Comparison of ENCODE assay signal across 8 cellular contexts in genomic region chr3:139561959-139562676, GRCh38. TPM values are rescaled to one million over a fixed set of nuclear protein-coding genes. Genes with fewer than 3 reads are reported as not detected.
DNase-seq lines count a peak whose midpoint lies in the region; ATAC-seq and TF ChIP-seq lines count a peak whose summit lies in the region.

No MANE protein-coding gene starts in this region.

- H3K27ac ChIP-seq in GM23338 (ENCODE audit: low read depth): no peak overlapping the region
- H3K27ac ChIP-seq in esophagus muscularis mucosa (replicated peaks in 1 of 4): no peak overlapping the region
- no peak overlapping the region for H3K27ac ChIP-seq in ovary

- H3K27me3 Mint-ChIP-seq in GM23338 (ENCODE audit: insufficient read depth, low read depth, poor library complexity): no peaks in the 10 kb centered on the region

- H3K4me3 ChIP-seq in AG04449 (ENCODE audit: low read depth, low read length) (no peak overlapping the region), GM23338 (no peak overlapping the region), esophagus muscularis mucosa (no peak overlapping the region), ovary (no peak overlapping the region)

- TF ChIP-seq CTCF in AG04449 (IDR thresholded peaks at IDR 0.05; ENCODE audit: insufficient read depth, low read length, missing control alignments) (peak; percentile 62), GM23338 (conservative IDR thresholded peaks at IDR 0.05; ENCODE audit: low read depth in 2 of 2) (peak; percentile 69 to 94), esophagus muscularis mucosa (IDR thresholded peaks at IDR 0.05) (peak; percentile 57 to 67 (median 61)), ovary (IDR thresholded peaks at IDR 0.05) (peak; percentile 33 to 83 (median 80))

- peak; percentile 91 for ATAC-seq in GM23338
- ATAC-seq in HG03135 (IDR thresholded peaks at IDR 0.05; ENCODE audit: unreplicated experiment): no peak

- POLR2A ChIA-PET in AG04449 (lab: Yijun Ruan, JAX): no interaction called here

- H3K9me3 ChIP-seq in esophagus muscularis mucosa (no peaks in the 10 kb centered on the region), ovary (no peaks in the 10 kb centered on the region)

- H2AFZ ChIP-seq in GM23338: no peak overlapping the region

- H3K4me2 ChIP-seq in GM23338: no peak overlapping the region

- H3K4me1 ChIP-seq in GM23338 (ENCODE audit: insufficient read depth) (peaks cover 14% of the 10 kb centered on the region; the same call in 1 of the 2 replicates), esophagus muscularis mucosa (no peaks in the 10 kb centered on the region), ovary (ENCODE audit: insufficient read depth) (no peaks in the 10 kb centered on the region)

- no peaks in the 10 kb centered on the region for H3K79me2 ChIP-seq in GM23338 (replicated peaks; ENCODE audit: insufficient read depth)

- intact Hi-C loops in esophagus muscularis mucosa (cut with DNase I) (loop anchor here (5.0 kb wide), 1 partner anchor 135 kb away; no protein-coding TSS in a partner anchor), ovary (cut with DNase I) (loop anchor here (2.0 to 5.0 kb wide), 3 partner anchors 135 to 370 kb away; no protein-coding TSS in a partner anchor)

- H3K36me3 Mint-ChIP-seq in GM23338 (ENCODE audit: low read depth): no peaks in the 10 kb centered on the region

- peaks cover 13% of the 10 kb centered on the region for H3K4me1 Mint-ChIP-seq in GM23338

- CTCF ChIA-PET in AG04449 (lab: Yijun Ruan, JAX): interaction anchor here (0.7 to 6.4 kb wide), 14 partner anchors 10 to 189 kb away, joined by 3 to 94 read pairs (median 6); no protein-coding TSS in a partner anchor

- H3K27ac Mint-ChIP-seq in GM23338: no peak overlapping the region

- H4K20me1 ChIP-seq in GM23338 (replicated peaks; ENCODE audit: insufficient read depth): no peaks in the 10 kb centered on the region

- TF ChIP-seq POLR2A in esophagus muscularis mucosa (IDR thresholded peaks at IDR 0.05; ENCODE audit: low read depth): no peak
- no peak for TF ChIP-seq POLR2A in ovary (IDR thresholded peaks at IDR 0.05)

- H3K27me3 ChIP-seq in GM23338 (ENCODE audit: insufficient read depth) (no peaks in the 10 kb centered on the region), esophagus muscularis mucosa (no peaks in the 10 kb centered on the region), ovary (no peaks in the 10 kb centered on the region)

- H3K9me2 ChIP-seq in GM23338 (ENCODE audit: insufficient read depth): no peaks in the 10 kb centered on the region

- DNase-seq in AG04449 (ENCODE audit: low read depth, low spot score) (no peak), GM23338 (ENCODE audit: low spot score) (peak; percentile 87), NCI-H82 (lab: John Stamatoyannopoulos, UW) (peak; percentile 82), esophagus muscularis mucosa (ENCODE audit: extremely low spot score) (peak; percentile 89), ovary (peak in 4 of 5 donors; percentile 46 to 65 (median 54)), GM19238 (ENCODE audit: insufficient read length, low spot score) (no peak)
- no peak for DNase-seq in stimulated activated CD4-positive, alpha-beta T cell treated with anti-CD3 and anti-CD28 coated beads, Interleukin-1b, Interleukin-23, amount 100 ng/mL, for 48 hours

- H3K9me3 Mint-ChIP-seq in GM23338: no peaks in the 10 kb centered on the region

- H3K4me3 Mint-ChIP-seq in GM23338: no peak overlapping the region

- WGBS in esophagus muscularis mucosa: 14% methylated on average over 1 of the region's 1 CpG
- 7 to 11% (median 8%) methylated on average over 1 of the region's 1 CpG for WGBS in ovary, 3 donors

- H3F3A ChIP-seq in GM23338 (replicated peaks; ENCODE audit: low read depth): no peaks in the 10 kb centered on the region

- TF ChIP-seq EP300 in esophagus muscularis mucosa (IDR thresholded peaks at IDR 0.05) (no peak), ovary (IDR thresholded peaks at IDR 0.05) (no peak)

- H3K36me3 ChIP-seq in GM23338 (ENCODE audit: insufficient read depth) (no peaks in the 10 kb centered on the region), esophagus muscularis mucosa (peaks cover 0 to 21% (median 6%) of the 10 kb centered on the region in 4 donors), ovary (no peaks in the 10 kb centered on the region)

TF ChIP-seq in GM23338, 12 proteins besides CTCF, POLR2A, EP300 and RAD21:
- TF ChIP-seq ZNF114 (CRISPR knock-in tag; IDR thresholded peaks at IDR 0.05): no peak
- TF ChIP-seq CREB1 (CRISPR knock-in tag; IDR thresholded peaks at IDR 0.05; ENCODE audit: low read depth): 0 out of 2 replicates have a peak, but pooled peaks have one; percentile 20
- TF ChIP-seq, protein P1, sequence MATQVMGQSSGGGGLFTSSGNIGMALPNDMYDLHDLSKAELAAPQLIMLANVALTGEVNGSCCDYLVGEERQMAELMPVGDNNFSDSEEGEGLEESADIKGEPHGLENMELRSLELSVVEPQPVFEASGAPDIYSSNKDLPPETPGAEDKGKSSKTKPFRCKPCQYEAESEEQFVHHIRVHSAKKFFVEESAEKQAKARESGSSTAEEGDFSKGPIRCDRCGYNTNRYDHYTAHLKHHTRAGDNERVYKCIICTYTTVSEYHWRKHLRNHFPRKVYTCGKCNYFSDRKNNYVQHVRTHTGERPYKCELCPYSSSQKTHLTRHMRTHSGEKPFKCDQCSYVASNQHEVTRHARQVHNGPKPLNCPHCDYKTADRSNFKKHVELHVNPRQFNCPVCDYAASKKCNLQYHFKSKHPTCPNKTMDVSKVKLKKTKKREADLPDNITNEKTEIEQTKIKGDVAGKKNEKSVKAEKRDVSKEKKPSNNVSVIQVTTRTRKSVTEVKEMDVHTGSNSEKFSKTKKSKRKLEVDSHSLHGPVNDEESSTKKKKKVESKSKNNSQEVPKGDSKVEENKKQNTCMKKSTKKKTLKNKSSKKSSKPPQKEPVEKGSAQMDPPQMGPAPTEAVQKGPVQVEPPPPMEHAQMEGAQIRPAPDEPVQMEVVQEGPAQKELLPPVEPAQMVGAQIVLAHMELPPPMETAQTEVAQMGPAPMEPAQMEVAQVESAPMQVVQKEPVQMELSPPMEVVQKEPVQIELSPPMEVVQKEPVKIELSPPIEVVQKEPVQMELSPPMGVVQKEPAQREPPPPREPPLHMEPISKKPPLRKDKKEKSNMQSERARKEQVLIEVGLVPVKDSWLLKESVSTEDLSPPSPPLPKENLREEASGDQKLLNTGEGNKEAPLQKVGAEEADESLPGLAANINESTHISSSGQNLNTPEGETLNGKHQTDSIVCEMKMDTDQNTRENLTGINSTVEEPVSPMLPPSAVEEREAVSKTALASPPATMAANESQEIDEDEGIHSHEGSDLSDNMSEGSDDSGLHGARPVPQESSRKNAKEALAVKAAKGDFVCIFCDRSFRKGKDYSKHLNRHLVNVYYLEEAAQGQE (IDR thresholded peaks at IDR 0.05; ENCODE audit: unreplicated experiment): no peak
TF ChIP-seq in GM23338: peak in this region for 1.

RNA-seq across cellular contexts. Expression of gene RBP1, which starts 22.6 kb away (rescaled TPM):
- total RNA-seq in GM23338 (2014; rRNA removed; shearing (Covaris generic)): 18.0 and 18.5 TPM in 2 replicates
- polyA plus RNA-seq in GM23338 (2016; fragmentation: Nextera tagmentation; extraction: Ambion mirVana): 112 and 113 TPM in 2 replicates
- total RNA-seq in esophagus muscularis mucosa: 10 to 100 TPM; 12.8 to 16.1 (median 15.7) TPM
- 1,000 to 10,000 TPM in 4 of 7 donors, 100 to 1,000 TPM in 3; 599 to 1,818 (median 1,035) TPM for total RNA-seq in ovary
- polyA plus RNA-seq in ovary: 1,000 to 10,000 TPM; 1,326 to 3,076 TPM

Comparison
In these comparisons a context has a peak if more than half of its experiments do, and no peak if none do; other contexts are left out.
1. DNase-seq: peak in GM23338 (single experiment), NCI-H82 (single experiment), esophagus muscularis mucosa (single experiment) and ovary (4 of 5); none in AG04449 (single experiment), GM19238 (single experiment) and stimulated activated CD4-positive, alpha-beta T cell treated with anti-CD3 and anti-CD28 coated beads, Interleukin-1b, Interleukin-23, amount 100 ng/mL, for 48 hours (single experiment).
2. RNA of gene RBP1, which starts 22.6 kb away (total RNA-seq): 599 to 1,818 TPM in ovary; 18.0 to 18.5 TPM in GM23338 and 12.8 to 16.1 TPM in esophagus muscularis mucosa; every median in the first group is over 10 times any median in the second.
3. Peak in every context shown above with its lines, with median percentiles within 50 percentile points of each other: CTCF ChIP-seq.